9 cellular contexts compared by ENCODE assay signal in genomic region chr12:123242083-123242904, GRCh38. TPM values are rescaled to one million over a fixed set of nuclear protein-coding genes. Genes with fewer than 3 reads are reported as not detected.
DNase-seq lines count a peak whose midpoint lies in the region; ATAC-seq, FAIRE-seq and TF ChIP-seq lines count a peak whose summit lies in the region.
"Had no signal": no experiment of that assay in that cellular context is flagged by ENCODE, and none has a peak within 500 bp of the region (broad histone marks: within the 10 kb centered on the region; RNA-seq: fewer than 3 reads in every experiment).

No MANE protein-coding gene starts in this region.

- H3K4me1 Mint-ChIP-seq in neural progenitor cell, result peaks cover 2% of the 10 kb centered on the region

- no peaks in the 10 kb centered on the region for H3K27me3 ChIP-seq in neural progenitor cell

- no peak overlapping the region for H2AFZ ChIP-seq in neural progenitor cell (replicated peaks)

- H3K36me3 Mint-ChIP-seq in neural progenitor cell, result peaks cover 30% of the 10 kb centered on the region

- H3K4me1 ChIP-seq in neural progenitor cell, result peaks cover 6% of the 10 kb centered on the region

- no peak for DNase-seq in GM12891 (ENCODE audit: insufficient read length, low spot score)
- DNase-seq in NCI-H2107 treated with DMSO at 0.1 percent for 48 hours (lab: John Stamatoyannopoulos, UW; ENCODE audit: unreplicated experiment), result peak; percentile 93
- peak; percentile 34 for DNase-seq in choroid plexus epithelial cell (ENCODE audit: low read depth)
- DNase-seq in neural progenitor cell (ENCODE audit: low spot score), result no peak
- no peak for DNase-seq in GM10248 (ENCODE audit: extremely low spot score)
- DNase-seq in A172 (ENCODE audit: low spot score), result no peak

- H3F3A ChIP-seq in neural progenitor cell (ENCODE audit: low read depth), result peaks cover 11% of the 10 kb centered on the region

- no peak overlapping the region for H3K4me3 Mint-ChIP-seq in neural progenitor cell

- peak overlapping the region; percentile 53 for H3K27ac ChIP-seq in neural progenitor cell

- no peaks in the 10 kb centered on the region for H3K36me3 ChIP-seq in neural progenitor cell

- CTCF ChIA-PET in GM10248 (lab: Yijun Ruan, JAX), result interaction anchor here (0.7 to 1.7 kb wide), 8 partner anchors 9 to 381 kb away, joined by 3 to 5 read pairs (median 3); partner anchors contain the start of genes MPHOSPH9 and MTRFR

- peaks cover 74% of the 10 kb centered on the region for H3K79me2 ChIP-seq in neural progenitor cell (ENCODE audit: low read depth)

- H3K27ac Mint-ChIP-seq in neural progenitor cell, result no peak overlapping the region

- TF ChIP-seq CTCF in choroid plexus epithelial cell (conservative IDR thresholded peaks at IDR 0.05; ENCODE audit: low read depth, low read length) (no peak), neural progenitor cell (IDR thresholded peaks at IDR 0.05) (no peak), GM10248 (IDR thresholded peaks at IDR 0.05; ENCODE audit: control extremely low read depth, extremely low read depth, low read depth, missing control alignments) (no peak)

- H4K20me1 ChIP-seq in neural progenitor cell (ENCODE audit: low read depth), result no peaks in the 10 kb centered on the region

- H3K9me3 Mint-ChIP-seq in neural progenitor cell, result peaks cover 14% of the 10 kb centered on the region

- POLR2A ChIA-PET in GM10248 (lab: Yijun Ruan, JAX), result interaction anchor here (0.6 to 3.9 kb wide), 2 partner anchors 9 to 218 kb away, joined by 3 to 27 read pairs; partner anchors contain the start of genes MPHOSPH9 and MTRFR

- H3K4me3 ChIP-seq in choroid plexus epithelial cell (ENCODE audit: low read depth, low read length) (no peak overlapping the region), neural progenitor cell (no peak overlapping the region)
- H3K4me3 ChIP-seq: coronary artery had no signal

- FAIRE-seq in GM12891 (lab: Jason Lieb, UNC), result no peak

- peak overlapping the region; percentile 11 for H3K9ac ChIP-seq in neural progenitor cell

- TF ChIP-seq POLR2A in GM12891 (IDR thresholded peaks at IDR 0.05; ENCODE audit: low read depth, low read length), result no peak

- no peaks in the 10 kb centered on the region for H3K9me3 ChIP-seq in neural progenitor cell (ENCODE audit: low read depth)

- peaks cover 2% of the 10 kb centered on the region for H3K27me3 Mint-ChIP-seq in neural progenitor cell (ENCODE audit: insufficient read depth, low read depth)

- ATAC-seq in HG02973 (IDR thresholded peaks at IDR 0.05; ENCODE audit: unreplicated experiment) (no peak), HG02970 (IDR thresholded peaks at IDR 0.05; ENCODE audit: low FRiP score, unreplicated experiment) (no peak)

- H3K4me2 ChIP-seq in neural progenitor cell, result peak overlapping the region; percentile 2

TF ChIP-seq in GM12891, 5 proteins besides CTCF, POLR2A, EP300 and RAD21:
- TF ChIP-seq SPI1 (IDR thresholded peaks at IDR 0.05; ENCODE audit: low read depth, low read length) (peak; percentile 67), POLR2AphosphoS5 (IDR thresholded peaks at IDR 0.05; ENCODE audit: low read depth, low read length) (no peak)

RNA-seq across cellular contexts. Expression of gene MTRFR, which starts 9.1 kb away (rescaled TPM):
- polyA plus RNA-seq in GM12891 (2012; ENCODE audit: low read depth, missing spikeins), result 7.4 TPM
- 12.7 and 17.3 TPM in 2 replicates for total RNA-seq in neural progenitor cell (ENCODE audit: low replicate concordance)
- total RNA-seq in A172 (2014; rRNA removed; shearing (Covaris generic)), result 14.8 and 20.2 TPM in 2 replicates

RNA-seq across cellular contexts. Expression of gene MPHOSPH9, which starts 9.4 kb away (rescaled TPM):
- 17.9 TPM for polyA plus RNA-seq in GM12891 (2012; ENCODE audit: low read depth, missing spikeins)
- total RNA-seq in neural progenitor cell (ENCODE audit: low replicate concordance), result 177 and 302 TPM in 2 replicates
- 59.8 and 75.1 TPM in 2 replicates for total RNA-seq in A172 (2014; rRNA removed; shearing (Covaris generic))

RNA-seq across cellular contexts. Expression of gene CDK2AP1, which starts 29.4 kb away (rescaled TPM):
- polyA plus RNA-seq in GM12891 (2012; ENCODE audit: low read depth, missing spikeins), result 64.9 TPM
- total RNA-seq in neural progenitor cell (ENCODE audit: low replicate concordance), result 177 and 282 TPM in 2 replicates
- 252 and 256 TPM in 2 replicates for total RNA-seq in A172 (2014; rRNA removed; shearing (Covaris generic))

Comparison
In these comparisons a context has a peak if more than half of its experiments do, and no peak if none do; other contexts are left out.
1. DNase-seq: peak in NCI-H2107 treated with DMSO at 0.1 percent for 48 hours (single experiment) and choroid plexus epithelial cell (single experiment); none in GM12891 (single experiment), neural progenitor cell (single experiment), GM10248 (single experiment) and A172 (single experiment).